In the genomic region with DNA sequence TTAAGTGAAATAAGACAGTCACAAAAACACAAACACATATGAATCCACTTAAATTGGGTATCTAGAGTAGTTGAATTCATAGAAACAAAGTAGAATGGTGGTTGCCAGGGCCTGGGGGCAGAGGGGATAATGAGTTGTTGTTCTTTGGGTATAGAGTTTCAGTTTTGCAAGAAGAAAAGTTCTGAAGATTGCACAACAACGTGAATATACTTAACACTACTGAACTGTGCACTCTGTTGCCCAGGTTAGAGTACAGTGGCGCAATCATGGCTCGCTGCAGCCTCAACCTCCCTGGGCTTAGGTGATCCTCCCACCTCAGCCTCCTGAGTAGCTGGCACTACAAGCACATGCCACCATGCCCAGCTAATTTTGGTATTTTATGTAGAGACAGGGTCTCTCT, we compare ENCODE assay signal across 1 cellular context.
TF ChIP-seq lines count a peak whose summit lies in the region.

No MANE protein-coding gene starts in this region.

TF ChIP-seq in HepG2, 621 proteins besides CTCF, POLR2A, EP300 and RAD21 (continued from another document and continues in another):
- no peak for TF ChIP-seq ZBTB44 (CRISPR knock-in tag; IDR thresholded peaks at IDR 0.05)
- TF ChIP-seq ZNF772 (CRISPR knock-in tag; IDR thresholded peaks at IDR 0.05) = no peak
- TF ChIP-seq SALL1 (CRISPR knock-in tag; IDR thresholded peaks at IDR 0.05) = peak; percentile 93
- TF ChIP-seq, protein P1, sequence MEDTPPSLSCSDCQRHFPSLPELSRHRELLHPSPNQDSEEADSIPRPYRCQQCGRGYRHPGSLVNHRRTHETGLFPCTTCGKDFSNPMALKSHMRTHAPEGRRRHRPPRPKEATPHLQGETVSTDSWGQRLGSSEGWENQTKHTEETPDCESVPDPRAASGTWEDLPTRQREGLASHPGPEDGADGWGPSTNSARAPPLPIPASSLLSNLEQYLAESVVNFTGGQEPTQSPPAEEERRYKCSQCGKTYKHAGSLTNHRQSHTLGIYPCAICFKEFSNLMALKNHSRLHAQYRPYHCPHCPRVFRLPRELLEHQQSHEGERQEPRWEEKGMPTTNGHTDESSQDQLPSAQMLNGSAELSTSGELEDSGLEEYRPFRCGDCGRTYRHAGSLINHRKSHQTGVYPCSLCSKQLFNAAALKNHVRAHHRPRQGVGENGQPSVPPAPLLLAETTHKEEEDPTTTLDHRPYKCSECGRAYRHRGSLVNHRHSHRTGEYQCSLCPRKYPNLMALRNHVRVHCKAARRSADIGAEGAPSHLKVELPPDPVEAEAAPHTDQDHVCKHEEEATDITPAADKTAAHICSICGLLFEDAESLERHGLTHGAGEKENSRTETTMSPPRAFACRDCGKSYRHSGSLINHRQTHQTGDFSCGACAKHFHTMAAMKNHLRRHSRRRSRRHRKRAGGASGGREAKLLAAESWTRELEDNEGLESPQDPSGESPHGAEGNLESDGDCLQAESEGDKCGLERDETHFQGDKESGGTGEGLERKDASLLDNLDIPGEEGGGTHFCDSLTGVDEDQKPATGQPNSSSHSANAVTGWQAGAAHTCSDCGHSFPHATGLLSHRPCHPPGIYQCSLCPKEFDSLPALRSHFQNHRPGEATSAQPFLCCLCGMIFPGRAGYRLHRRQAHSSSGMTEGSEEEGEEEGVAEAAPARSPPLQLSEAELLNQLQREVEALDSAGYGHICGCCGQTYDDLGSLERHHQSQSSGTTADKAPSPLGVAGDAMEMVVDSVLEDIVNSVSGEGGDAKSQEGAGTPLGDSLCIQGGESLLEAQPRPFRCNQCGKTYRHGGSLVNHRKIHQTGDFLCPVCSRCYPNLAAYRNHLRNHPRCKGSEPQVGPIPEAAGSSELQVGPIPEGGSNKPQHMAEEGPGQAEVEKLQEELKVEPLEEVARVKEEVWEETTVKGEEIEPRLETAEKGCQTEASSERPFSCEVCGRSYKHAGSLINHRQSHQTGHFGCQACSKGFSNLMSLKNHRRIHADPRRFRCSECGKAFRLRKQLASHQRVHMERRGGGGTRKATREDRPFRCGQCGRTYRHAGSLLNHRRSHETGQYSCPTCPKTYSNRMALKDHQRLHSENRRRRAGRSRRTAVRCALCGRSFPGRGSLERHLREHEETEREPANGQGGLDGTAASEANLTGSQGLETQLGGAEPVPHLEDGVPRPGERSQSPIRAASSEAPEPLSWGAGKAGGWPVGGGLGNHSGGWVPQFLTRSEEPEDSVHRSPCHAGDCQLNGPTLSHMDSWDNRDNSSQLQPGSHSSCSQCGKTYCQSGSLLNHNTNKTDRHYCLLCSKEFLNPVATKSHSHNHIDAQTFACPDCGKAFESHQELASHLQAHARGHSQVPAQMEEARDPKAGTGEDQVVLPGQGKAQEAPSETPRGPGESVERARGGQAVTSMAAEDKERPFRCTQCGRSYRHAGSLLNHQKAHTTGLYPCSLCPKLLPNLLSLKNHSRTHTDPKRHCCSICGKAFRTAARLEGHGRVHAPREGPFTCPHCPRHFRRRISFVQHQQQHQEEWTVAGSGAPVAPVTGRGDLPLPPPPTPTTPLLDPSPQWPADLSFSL (CRISPR knock-in tag; IDR thresholded peaks at IDR 0.05) = no peak
- TF ChIP-seq, protein P2, sequence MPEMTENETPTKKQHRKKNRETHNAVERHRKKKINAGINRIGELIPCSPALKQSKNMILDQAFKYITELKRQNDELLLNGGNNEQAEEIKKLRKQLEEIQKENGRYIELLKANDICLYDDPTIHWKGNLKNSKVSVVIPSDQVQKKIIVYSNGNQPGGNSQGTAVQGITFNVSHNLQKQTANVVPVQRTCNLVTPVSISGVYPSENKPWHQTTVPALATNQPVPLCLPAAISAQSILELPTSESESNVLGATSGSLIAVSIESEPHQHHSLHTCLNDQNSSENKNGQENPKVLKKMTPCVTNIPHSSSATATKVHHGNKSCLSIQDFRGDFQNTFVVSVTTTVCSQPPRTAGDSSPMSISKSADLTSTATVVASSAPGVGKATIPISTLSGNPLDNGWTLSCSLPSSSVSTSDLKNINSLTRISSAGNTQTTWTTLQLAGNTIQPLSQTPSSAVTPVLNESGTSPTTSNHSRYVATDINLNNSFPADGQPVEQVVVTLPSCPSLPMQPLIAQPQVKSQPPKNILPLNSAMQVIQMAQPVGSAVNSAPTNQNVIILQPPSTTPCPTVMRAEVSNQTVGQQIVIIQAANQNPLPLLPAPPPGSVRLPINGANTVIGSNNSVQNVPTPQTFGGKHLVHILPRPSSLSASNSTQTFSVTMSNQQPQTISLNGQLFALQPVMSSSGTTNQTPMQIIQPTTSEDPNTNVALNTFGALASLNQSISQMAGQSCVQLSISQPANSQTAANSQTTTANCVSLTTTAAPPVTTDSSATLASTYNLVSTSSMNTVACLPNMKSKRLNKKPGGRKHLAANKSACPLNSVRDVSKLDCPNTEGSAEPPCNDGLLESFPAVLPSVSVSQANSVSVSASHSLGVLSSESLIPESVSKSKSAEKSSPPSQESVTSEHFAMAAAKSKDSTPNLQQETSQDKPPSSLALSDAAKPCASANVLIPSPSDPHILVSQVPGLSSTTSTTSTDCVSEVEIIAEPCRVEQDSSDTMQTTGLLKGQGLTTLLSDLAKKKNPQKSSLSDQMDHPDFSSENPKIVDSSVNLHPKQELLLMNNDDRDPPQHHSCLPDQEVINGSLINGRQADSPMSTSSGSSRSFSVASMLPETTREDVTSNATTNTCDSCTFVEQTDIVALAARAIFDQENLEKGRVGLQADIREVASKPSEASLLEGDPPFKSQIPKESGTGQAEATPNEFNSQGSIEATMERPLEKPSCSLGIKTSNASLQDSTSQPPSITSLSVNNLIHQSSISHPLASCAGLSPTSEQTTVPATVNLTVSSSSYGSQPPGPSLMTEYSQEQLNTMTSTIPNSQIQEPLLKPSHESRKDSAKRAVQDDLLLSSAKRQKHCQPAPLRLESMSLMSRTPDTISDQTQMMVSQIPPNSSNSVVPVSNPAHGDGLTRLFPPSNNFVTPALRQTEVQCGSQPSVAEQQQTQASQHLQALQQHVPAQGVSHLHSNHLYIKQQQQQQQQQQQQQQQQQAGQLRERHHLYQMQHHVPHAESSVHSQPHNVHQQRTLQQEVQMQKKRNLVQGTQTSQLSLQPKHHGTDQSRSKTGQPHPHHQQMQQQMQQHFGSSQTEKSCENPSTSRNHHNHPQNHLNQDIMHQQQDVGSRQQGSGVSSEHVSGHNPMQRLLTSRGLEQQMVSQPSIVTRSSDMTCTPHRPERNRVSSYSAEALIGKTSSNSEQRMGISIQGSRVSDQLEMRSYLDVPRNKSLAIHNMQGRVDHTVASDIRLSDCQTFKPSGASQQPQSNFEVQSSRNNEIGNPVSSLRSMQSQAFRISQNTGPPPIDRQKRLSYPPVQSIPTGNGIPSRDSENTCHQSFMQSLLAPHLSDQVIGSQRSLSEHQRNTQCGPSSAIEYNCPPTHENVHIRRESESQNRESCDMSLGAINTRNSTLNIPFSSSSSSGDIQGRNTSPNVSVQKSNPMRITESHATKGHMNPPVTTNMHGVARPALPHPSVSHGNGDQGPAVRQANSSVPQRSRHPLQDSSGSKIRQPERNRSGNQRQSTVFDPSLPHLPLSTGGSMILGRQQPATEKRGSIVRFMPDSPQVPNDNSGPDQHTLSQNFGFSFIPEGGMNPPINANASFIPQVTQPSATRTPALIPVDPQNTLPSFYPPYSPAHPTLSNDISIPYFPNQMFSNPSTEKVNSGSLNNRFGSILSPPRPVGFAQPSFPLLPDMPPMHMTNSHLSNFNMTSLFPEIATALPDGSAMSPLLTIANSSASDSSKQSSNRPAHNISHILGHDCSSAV (CRISPR knock-in tag; IDR thresholded peaks at IDR 0.05; ENCODE audit: borderline replicate concordance) = no peak
- TF ChIP-seq TERF1 (CRISPR knock-in tag; IDR thresholded peaks at IDR 0.05) = no peak
- TF ChIP-seq MXD4 (CRISPR knock-in tag; IDR thresholded peaks at IDR 0.05) = no peak
- 0 out of 2 replicates have a peak, but pooled peaks have one; percentile 48 for TF ChIP-seq MYPOP (CRISPR knock-in tag; IDR thresholded peaks at IDR 0.05)
- TF ChIP-seq ZSCAN29 (CRISPR knock-in tag; conservative IDR thresholded peaks at IDR 0.05) = 0 out of 2 replicates have a peak, but pooled peaks have one; percentile 44
- TF ChIP-seq, protein P3, sequence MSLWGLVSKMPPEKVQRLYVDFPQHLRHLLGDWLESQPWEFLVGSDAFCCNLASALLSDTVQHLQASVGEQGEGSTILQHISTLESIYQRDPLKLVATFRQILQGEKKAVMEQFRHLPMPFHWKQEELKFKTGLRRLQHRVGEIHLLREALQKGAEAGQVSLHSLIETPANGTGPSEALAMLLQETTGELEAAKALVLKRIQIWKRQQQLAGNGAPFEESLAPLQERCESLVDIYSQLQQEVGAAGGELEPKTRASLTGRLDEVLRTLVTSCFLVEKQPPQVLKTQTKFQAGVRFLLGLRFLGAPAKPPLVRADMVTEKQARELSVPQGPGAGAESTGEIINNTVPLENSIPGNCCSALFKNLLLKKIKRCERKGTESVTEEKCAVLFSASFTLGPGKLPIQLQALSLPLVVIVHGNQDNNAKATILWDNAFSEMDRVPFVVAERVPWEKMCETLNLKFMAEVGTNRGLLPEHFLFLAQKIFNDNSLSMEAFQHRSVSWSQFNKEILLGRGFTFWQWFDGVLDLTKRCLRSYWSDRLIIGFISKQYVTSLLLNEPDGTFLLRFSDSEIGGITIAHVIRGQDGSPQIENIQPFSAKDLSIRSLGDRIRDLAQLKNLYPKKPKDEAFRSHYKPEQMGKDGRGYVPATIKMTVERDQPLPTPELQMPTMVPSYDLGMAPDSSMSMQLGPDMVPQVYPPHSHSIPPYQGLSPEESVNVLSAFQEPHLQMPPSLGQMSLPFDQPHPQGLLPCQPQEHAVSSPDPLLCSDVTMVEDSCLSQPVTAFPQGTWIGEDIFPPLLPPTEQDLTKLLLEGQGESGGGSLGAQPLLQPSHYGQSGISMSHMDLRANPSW (CRISPR knock-in tag; IDR thresholded peaks at IDR 0.05; ENCODE audit: borderline replicate concordance) = no peak
